ENCODE assay signal across 8 cellular contexts in the genomic region with DNA sequence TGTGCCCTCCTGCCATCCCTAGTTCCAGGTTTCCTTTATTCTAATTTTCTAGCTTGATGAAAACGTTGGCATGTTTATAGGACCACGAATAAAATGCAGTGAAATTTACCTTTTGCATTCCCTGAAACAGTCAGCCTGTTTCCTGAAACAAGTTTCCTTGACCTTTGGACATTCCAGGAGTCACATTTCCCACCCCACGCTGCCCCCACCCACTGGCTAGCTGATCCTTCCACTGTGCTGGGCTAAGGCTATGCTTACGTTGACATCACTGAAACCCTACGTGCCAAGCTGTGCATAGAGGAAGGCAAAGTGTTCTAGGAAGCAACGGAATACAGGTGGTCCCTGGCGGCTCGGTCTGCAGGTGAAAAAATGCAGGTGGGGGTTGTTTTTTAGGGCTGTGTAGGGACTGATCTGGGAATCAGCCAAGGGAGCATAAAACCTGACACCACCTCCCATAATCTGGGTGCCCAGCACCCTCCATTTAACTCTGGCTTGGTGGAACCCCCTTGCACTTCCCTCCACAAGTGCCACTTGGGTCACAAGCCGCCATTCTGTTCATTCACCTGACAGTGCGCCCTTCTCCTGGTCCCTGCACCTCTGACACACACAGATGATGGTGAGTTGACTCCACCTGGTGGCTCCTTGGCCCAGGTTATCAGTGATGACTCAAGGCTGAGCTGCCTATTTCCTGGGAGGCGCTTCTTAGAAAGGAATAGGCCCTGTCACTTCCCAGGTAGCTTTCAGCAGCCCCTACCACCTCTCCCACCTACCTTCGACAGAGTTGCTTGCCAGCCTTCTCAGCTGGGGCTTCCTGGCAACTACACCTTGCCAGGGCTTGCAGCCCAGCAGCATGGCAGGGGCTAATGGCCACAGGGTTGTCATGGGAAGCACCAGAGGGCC.
DNase-seq lines count a peak whose midpoint lies in the region; ATAC-seq lines count a peak whose summit lies in the region.

No MANE protein-coding gene starts in this region.

- in situ Hi-C loops in SK-MEL-5 (cut with HindIII; ENCODE audit: low pct_unique_long_range_greater_than_20kb, low sequenced_read_pairs), result no loop called here

- ATAC-seq in HG03045 (IDR thresholded peaks at IDR 0.05; ENCODE audit: unreplicated experiment), result peak; percentile 57
- ATAC-seq in HG03097 (IDR thresholded peaks at IDR 0.05; ENCODE audit: low FRiP score, unreplicated experiment), result no peak

- DNase-seq in activated CD4-positive, alpha-beta T cell treated with anti-CD3 and anti-CD28 coated beads for 4 hours, result peak; percentile 15 to 29
- DNase-seq in activated CD4-positive, alpha-beta T cell treated with anti-CD3 and anti-CD28 coated beads, Interleukin-2, amount 50 U/mL, for 1 hour, result no peak
- peak; percentile 52 for DNase-seq in SK-MEL-5 (ENCODE audit: low read depth, low spot score)
- DNase-seq in iPS-NIHi11 (ENCODE audit: low spot score), result peak; percentile 72
- DNase-seq in NCI-H2107 (lab: John Stamatoyannopoulos, UW), result no peak
- DNase-seq in effector CD8-positive, alpha-beta T cell (lab: John Stamatoyannopoulos, UW), result no peak

Comparison
In these comparisons a context has a peak if more than half of its experiments do, and no peak if none do; other contexts are left out.
1. DNase-seq: peak in activated CD4-positive, alpha-beta T cell treated with anti-CD3 and anti-CD28 coated beads for 4 hours (2 of 2), SK-MEL-5 (single experiment) and iPS-NIHi11 (single experiment); none in activated CD4-positive, alpha-beta T cell treated with anti-CD3 and anti-CD28 coated beads, Interleukin-2, amount 50 U/mL, for 1 hour (single experiment), NCI-H2107 (single experiment) and effector CD8-positive, alpha-beta T cell (single experiment).